Comparison of ENCODE assay signal across 24 cellular contexts in genomic region chr1:209260146-209260545, GRCh38.
"Had no signal": no experiment of that assay in that cellular context is flagged by ENCODE, and none has a peak within 500 bp of the region (broad histone marks: within the 10 kb centered on the region; RNA-seq: fewer than 3 reads in every experiment).

No MANE protein-coding gene starts in this region.

- H3K9me3 ChIP-seq: neutrophil, right lobe of liver, suprapubic skin, vagina had no signal

- H3K4me1 ChIP-seq: parathyroid adenoma, right lobe of liver, suprapubic skin, transverse colon, vagina had no signal

- H3K36me3 ChIP-seq: neutrophil, right lobe of liver, suprapubic skin, transverse colon, vagina had no signal

- ATAC-seq: esophagus mucosa; left lobe of liver; mucosa of descending colon; natural killer cell treated with Interleukin-12 subunit alpha and Interleukin-12 subunit beta and Interleukin-15 and Interleukin-18, amount 100 ng/mL, for 72 hours; right lobe of liver; stimulated activated naive B cell treated with anti-CD40 and anti-IgM and Interleukin-4, amounts not matched to agents 10 μg/mL and 1 μg/mL and 100 μg/mL, for 72 hours; stimulated activated naive CD8-positive, alpha-beta T cell treated with anti-CD3 and anti-CD28 coated beads, Interleukin-15, amount 100 ng/mL, for 72 hours had no signal

- DNase-seq: cortex of kidney; effector CD4-positive, alpha-beta T cell; hypothalamus; immature natural killer cell; mesenchymal stem cell; mucosa of descending colon; naive B cell; right lobe of liver; small intestine; stimulated activated CD4-positive, alpha-beta T cell treated with anti-CD3 and anti-CD28 coated beads, Interleukin-15, amount 100 ng/mL, for 24 hours; stimulated activated CD4-positive, alpha-beta T cell treated with anti-CD3 and anti-CD28 coated beads, Interleukin-2, amount 100 ng/mL, for 48 hours; stimulated activated naive B cell treated with anti-CD40 and anti-IgM and Interleukin-4, amounts not matched to agents 10 μg/mL and 1 μg/mL and 100 μg/mL, for 72 hours; stimulated activated naive CD8-positive, alpha-beta T cell treated with anti-CD3 and anti-CD28 coated beads, Interleukin-15, amount 100 ng/mL, for 72 hours; transverse colon had no signal

- FAIRE-seq: keratinocyte, small intestine had no signal

- H2AFZ ChIP-seq: parathyroid adenoma had no signal

- H3K27me3 ChIP-seq: neutrophil, right lobe of liver, suprapubic skin, transverse colon, vagina had no signal

- H3K9ac ChIP-seq: parathyroid adenoma had no signal

- H3K27ac ChIP-seq: epithelial cell of prostate, neutrophil, parathyroid adenoma, right lobe of liver, suprapubic skin, transverse colon, vagina had no signal

- H3K79me2 ChIP-seq: parathyroid adenoma had no signal

- H3K4me3 ChIP-seq: lung, mucosa of descending colon, right lobe of liver, suprapubic skin, transverse colon, vagina had no signal
